Comparison of ENCODE assay signal across 22 cellular contexts in genomic region chr5:66987540-66987939, GRCh38.
"Had no signal": no experiment of that assay in that cellular context is flagged by ENCODE, and none has a peak within 500 bp of the region (broad histone marks: within the 10 kb centered on the region; RNA-seq: fewer than 3 reads in every experiment).

No MANE protein-coding gene starts in this region.

- H3K9me3 ChIP-seq: esophagus muscularis mucosa, gastroesophageal sphincter, left lung, lower lobe of right lung, suprapubic skin, thyroid gland, uterus had no signal

- H3K4me1 ChIP-seq: uterus had no signal

- H3K4me1 Mint-ChIP-seq: central memory CD8-positive, alpha-beta T cell; stimulated activated effector memory CD8-positive, alpha-beta T cell treated with anti-CD3 and anti-CD28 coated beads, Interleukin-12 subunit alpha, Interleukin-12 subunit beta, amount 100 ng/mL, for 72 hours had no signal

- H3K9me3 Mint-ChIP-seq: central memory CD8-positive, alpha-beta T cell; naive B cell; nephron; stimulated activated effector memory CD8-positive, alpha-beta T cell treated with anti-CD3 and anti-CD28 coated beads, Interleukin-12 subunit alpha, Interleukin-12 subunit beta, amount 100 ng/mL, for 72 hours; type B pancreatic cell had no signal

- H3K27me3 ChIP-seq: esophagus muscularis mucosa, gastroesophageal sphincter, hepatocyte, left lung, suprapubic skin, thyroid gland, uterus had no signal

- H3K36me3 ChIP-seq: esophagus muscularis mucosa, gastroesophageal sphincter, left lung, lower lobe of right lung, suprapubic skin, thyroid gland, uterus had no signal

- ATAC-seq: gastroesophageal sphincter had no signal

- H2AFZ ChIP-seq: hepatocyte had no signal

- H3K4me3 ChIP-seq: esophagus muscularis mucosa, gastroesophageal sphincter, hepatocyte, left lung, lower lobe of right lung, suprapubic skin, thyroid gland, uterus had no signal

- FAIRE-seq: small intestine had no signal

- H3K27ac ChIP-seq: epithelial cell of prostate, esophagus muscularis mucosa, hepatocyte, left lung, lower lobe of right lung, suprapubic skin, thyroid gland, uterus had no signal

- H3K4me2 ChIP-seq: hepatocyte had no signal

- H3K27ac Mint-ChIP-seq: naive B cell; nephron; stimulated activated effector memory CD8-positive, alpha-beta T cell treated with anti-CD3 and anti-CD28 coated beads, Interleukin-12 subunit alpha, Interleukin-12 subunit beta, amount 100 ng/mL, for 72 hours; type B pancreatic cell had no signal

- DNase-seq: effector memory CD4-positive, alpha-beta T cell; head of caudate nucleus; left lung; lower lobe of right lung; naive B cell; occipital lobe; posterior cingulate gyrus; stimulated activated CD4-positive, alpha-beta T cell treated with anti-CD3 and anti-CD28 coated beads, Interleukin-2, amount 100 ng/mL, for 48 hours; stimulated activated CD8-positive, alpha-beta memory T cell treated with anti-CD3 and anti-CD28 coated beads, Interleukin-4, amount 100 ng/mL, for 48 hours; stimulated activated naive CD8-positive, alpha-beta T cell treated with anti-CD3 and anti-CD28 coated beads, Interleukin-15, Interleukin-2, amounts not matched to agents 100 U/mL and 50 U/mL, for 24 hours; thyroid gland; uterus had no signal

- H3K4me3 Mint-ChIP-seq: central memory CD8-positive, alpha-beta T cell; naive B cell; nephron; stimulated activated effector memory CD8-positive, alpha-beta T cell treated with anti-CD3 and anti-CD28 coated beads, Interleukin-12 subunit alpha, Interleukin-12 subunit beta, amount 100 ng/mL, for 72 hours; type B pancreatic cell had no signal

- H3K36me3 Mint-ChIP-seq: naive B cell; stimulated activated effector memory CD8-positive, alpha-beta T cell treated with anti-CD3 and anti-CD28 coated beads, Interleukin-12 subunit alpha, Interleukin-12 subunit beta, amount 100 ng/mL, for 72 hours; type B pancreatic cell had no signal

- H3K79me2 ChIP-seq: hepatocyte had no signal

- H3K27me3 Mint-ChIP-seq: type B pancreatic cell had no signal
